ENCODE assay signal across 20 cellular contexts in genomic region chr13:31074750-31075149, GRCh38.
DNase-seq lines count a peak whose midpoint lies in the region; ATAC-seq and TF ChIP-seq lines count a peak whose summit lies in the region.
"Had no signal": no experiment of that assay in that cellular context is flagged by ENCODE, and none has a peak within 500 bp of the region (broad histone marks: within the 10 kb centered on the region; RNA-seq: fewer than 3 reads in every experiment).

No MANE protein-coding gene starts in this region.

- peak overlapping the region in 9 of 11 experiments; percentile 7 to 44 (median 27); a peak in 13 of 22 replicates for H3K4me2 ChIP-seq in BLaER1 treated with 17β-estradiol and CSF1 and Interleukin-3, amounts not matched to agents 10 nM and 100 nM

- peaks cover 11% of the 10 kb centered on the region for H3K36me3 Mint-ChIP-seq in glutamatergic neuron (ENCODE audit: unreplicated experiment)

- no peaks in the 10 kb centered on the region for H3K9me3 Mint-ChIP-seq in glutamatergic neuron (ENCODE audit: unreplicated experiment)
- H3K9me3 Mint-ChIP-seq: central memory CD8-positive, alpha-beta T cell had no signal

- H3K9ac ChIP-seq in BLaER1 treated with 17β-estradiol and CSF1 and Interleukin-3, amounts not matched to agents 10 nM and 100 nM: no peak overlapping the region

- peak overlapping the region; percentile 23 for H3K4me3 Mint-ChIP-seq in glutamatergic neuron (ENCODE audit: unreplicated experiment)
- H3K4me3 Mint-ChIP-seq: activated CD8-positive, alpha-beta T cell treated with anti-CD3 and anti-CD28 coated beads, Interleukin-2, amount 10 ng/mL, durations not matched to agents 7 days and 5 days; central memory CD8-positive, alpha-beta T cell had no signal

- H3K36me3 ChIP-seq in BLaER1 treated with 17β-estradiol and CSF1 and Interleukin-3, amounts not matched to agents 10 nM and 100 nM: no peaks in the 10 kb centered on the region
- H3K36me3 ChIP-seq: esophagus squamous epithelium, Peyer's patch, right atrium auricular region, vagina had no signal

- H3K27ac ChIP-seq in BLaER1 treated with 17β-estradiol and CSF1 and Interleukin-3, amounts not matched to agents 10 nM and 100 nM: peak overlapping the region in 2 of 11 experiments; percentile 15 to 22; a peak in 2 of 22 replicates
- peak overlapping the region; percentile 24; the same call in 1 of the 2 replicates for H3K27ac ChIP-seq in VCaP
- H3K27ac ChIP-seq: Peyer's patch, right atrium auricular region, vagina had no signal

- no peak for DNase-seq in glutamatergic neuron
- DNase-seq in NCI-H526 treated with DMSO at 0.1 percent for 48 hours (lab: John Stamatoyannopoulos, UW): no peak
- no peak for DNase-seq in NCI-H774 (lab: John Stamatoyannopoulos, UW)
- DNase-seq in KG1 (lab: John Stamatoyannopoulos, UW): no peak
- no peak for DNase-seq in kidney glomerular epithelial cell (lab: John Stamatoyannopoulos, UW)
- DNase-seq: activated CD4-positive, CD25-positive, alpha-beta regulatory T cell; activated CD8-positive, alpha-beta T cell treated with anti-CD3 and anti-CD28 coated beads, Interleukin-2, amount 10 ng/mL, durations not matched to agents 7 days and 5 days; amniotic stem cell; effector CD4-positive, alpha-beta T cell; esophagus squamous epithelium; NCI-H1417 treated with DMSO at 0.1 percent for 48 hours; occipital lobe; Peyer's patch; stimulated activated CD4-positive, alpha-beta T cell treated with anti-CD3 and anti-CD28 coated beads, Interleukin-12 subunit alpha, Interleukin-12 subunit beta, amount 100 ng/mL, for 4 hours had no signal

- H3K4me1 ChIP-seq in BLaER1 treated with 17β-estradiol and CSF1 and Interleukin-3, amounts not matched to agents 10 nM and 100 nM: peaks cover 3 to 20% (median 17%) of the 10 kb centered on the region in 10 experiments; a peak in 18 of 20 replicates
- H3K4me1 ChIP-seq: esophagus squamous epithelium, Peyer's patch, right atrium auricular region, vagina had no signal

- peaks cover 4 to 24% (median 10%) of the 10 kb centered on the region in 11 experiments; a peak in 15 of 22 replicates for H3K9me3 ChIP-seq in BLaER1 treated with 17β-estradiol and CSF1 and Interleukin-3, amounts not matched to agents 10 nM and 100 nM (replicated peaks in 1 of 11)
- H3K9me3 ChIP-seq: esophagus squamous epithelium, Peyer's patch, right atrium auricular region, vagina had no signal

- TF ChIP-seq CTCF in VCaP (conservative IDR thresholded peaks at IDR 0.05) (no peak), glutamatergic neuron (IDR thresholded peaks at IDR 0.05; ENCODE audit: partially characterized antibody, unreplicated experiment) (no peak)

- no peaks in the 10 kb centered on the region for H3K27me3 ChIP-seq in BLaER1 treated with 17β-estradiol and CSF1 and Interleukin-3, amounts not matched to agents 10 nM and 100 nM
- H3K27me3 ChIP-seq: right atrium auricular region, vagina had no signal

- peak overlapping the region; percentile 9 for H3K27ac Mint-ChIP-seq in glutamatergic neuron (ENCODE audit: unreplicated experiment)
- H3K27ac Mint-ChIP-seq: activated CD8-positive, alpha-beta T cell treated with anti-CD3 and anti-CD28 coated beads, Interleukin-2, amount 10 ng/mL, durations not matched to agents 7 days and 5 days had no signal

- peak; percentile 9 for ATAC-seq in GM19395 (IDR thresholded peaks at IDR 0.05; ENCODE audit: unreplicated experiment)

- peaks cover 8% of the 10 kb centered on the region for H3K27me3 Mint-ChIP-seq in glutamatergic neuron (ENCODE audit: unreplicated experiment)

- no peaks in the 10 kb centered on the region for H4K20me1 ChIP-seq in BLaER1 treated with 17β-estradiol and CSF1 and Interleukin-3, amounts not matched to agents 10 nM and 100 nM

- H3K4me3 ChIP-seq in BLaER1 treated with 17β-estradiol and CSF1 and Interleukin-3, amounts not matched to agents 10 nM and 100 nM: no peak overlapping the region
- H3K4me3 ChIP-seq: esophagus squamous epithelium, Peyer's patch, right atrium auricular region, vagina had no signal

- peaks cover 9% of the 10 kb centered on the region for H3K4me1 Mint-ChIP-seq in glutamatergic neuron (ENCODE audit: low read depth, unreplicated experiment)
- H3K4me1 Mint-ChIP-seq: central memory CD8-positive, alpha-beta T cell had no signal
